In the genomic region with DNA sequence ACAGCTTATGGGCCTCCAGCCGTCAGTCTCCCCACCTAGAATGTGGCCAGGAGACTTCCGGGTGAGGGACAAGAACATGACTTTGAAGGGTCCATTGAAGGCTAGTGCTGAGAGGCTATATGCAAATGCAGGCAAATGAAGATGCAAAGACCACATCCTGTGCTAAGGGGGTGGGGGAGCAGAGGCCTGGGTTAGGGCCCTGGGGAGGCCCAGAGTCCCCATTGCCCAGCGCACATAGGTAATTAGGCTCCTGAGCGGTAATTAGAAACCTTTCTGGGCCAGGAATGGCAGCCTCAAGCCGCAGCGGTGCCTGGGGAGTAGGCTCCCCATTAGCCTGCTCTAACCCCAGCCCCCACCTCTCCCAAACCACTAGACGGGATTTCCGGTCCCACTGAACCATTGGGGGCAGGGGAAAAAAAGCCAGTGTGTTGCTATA, we compare ENCODE assay signal across 9 cellular contexts. TPM values are rescaled to one million over a fixed set of nuclear protein-coding genes. Genes with fewer than 3 reads are reported as not detected.
DNase-seq lines count a peak whose midpoint lies in the region; ATAC-seq, FAIRE-seq and TF ChIP-seq lines count a peak whose summit lies in the region.
"Had no signal": no experiment of that assay in that cellular context is flagged by ENCODE, and none has a peak within 500 bp of the region (broad histone marks: within the 10 kb centered on the region; RNA-seq: fewer than 3 reads in every experiment).

No MANE protein-coding gene starts in this region.

- H3K4me3 Mint-ChIP-seq in CD8-positive, alpha-beta T cell, result peak overlapping the region; percentile 83
- peak overlapping the region; percentile 96 for H3K4me3 Mint-ChIP-seq in stimulated activated effector memory CD8-positive, alpha-beta T cell treated with anti-CD3 and anti-CD28 coated beads, Interleukin-12 subunit alpha, Interleukin-12 subunit beta, amount 100 ng/mL, for 72 hours

- no peaks in the 10 kb centered on the region for H3K27me3 Mint-ChIP-seq in CD8-positive, alpha-beta T cell (ENCODE audit: low read depth)

- peaks cover 93% of the 10 kb centered on the region for H3K79me2 ChIP-seq in GM12878 (ENCODE audit: control insufficient read depth, insufficient read depth, low read length)

- in situ Hi-C loops in GM12878 (cut with MboI), result no loop called here

- FAIRE-seq in GM12878 (lab: Jason Lieb, UNC), result no peak
- FAIRE-seq: endometrium had no signal

- TF ChIP-seq CTCF in CD8-positive, alpha-beta T cell (IDR thresholded peaks at IDR 0.05), result no peak
- no peak for TF ChIP-seq CTCF in GM20000 (IDR thresholded peaks at IDR 0.05; ENCODE audit: extremely low read depth, missing control alignments)
- no peak for TF ChIP-seq CTCF in GM12878 (IDR thresholded peaks at IDR 0.05 in 2 of 3, conservative IDR thresholded peaks at IDR 0.05 in 1 of 3; ENCODE audit: control insufficient read depth in 2 of 3, extremely low read depth in 1 of 3, insufficient read depth in 1 of 3, low read depth in 3 of 3, low read length in 3 of 3)

- H3K27me3 ChIP-seq in CD8-positive, alpha-beta T cell (ENCODE audit: insufficient read depth, low read length), result no peaks in the 10 kb centered on the region
- H3K27me3 ChIP-seq in GM12878 (replicated peaks in 1 of 2; ENCODE audit: control insufficient read depth in 2 of 2, insufficient read depth in 2 of 2, low read length in 1 of 2), result no peaks in the 10 kb centered on the region

- no peaks in the 10 kb centered on the region for H3K9me3 Mint-ChIP-seq in CD8-positive, alpha-beta T cell
- H3K9me3 Mint-ChIP-seq in stimulated activated effector memory CD8-positive, alpha-beta T cell treated with anti-CD3 and anti-CD28 coated beads, Interleukin-12 subunit alpha, Interleukin-12 subunit beta, amount 100 ng/mL, for 72 hours, result no peaks in the 10 kb centered on the region

- ATAC-seq in CD8-positive, alpha-beta T cell, result peak; percentile 13
- ATAC-seq in GM12878 (peak; percentile 58), HG03039 (IDR thresholded peaks at IDR 0.05; ENCODE audit: unreplicated experiment) (no peak)
- ATAC-seq in stimulated activated effector memory CD8-positive, alpha-beta T cell treated with anti-CD3 and anti-CD28 coated beads, Interleukin-12 subunit alpha, Interleukin-12 subunit beta, amount 100 ng/mL, for 72 hours, result peak; percentile 42

- peaks cover 89% of the 10 kb centered on the region for H3K4me1 ChIP-seq in CD8-positive, alpha-beta T cell (ENCODE audit: insufficient read depth, low read length)
- peaks cover 68% of the 10 kb centered on the region for H3K4me1 ChIP-seq in GM12878 (ENCODE audit: control insufficient read depth, insufficient read depth, low read length)

- H3K4me2 ChIP-seq in GM12878 (ENCODE audit: control insufficient read depth, insufficient read depth), result peak overlapping the region; percentile 67

- peaks cover 20% of the 10 kb centered on the region for H3K36me3 Mint-ChIP-seq in CD8-positive, alpha-beta T cell
- H3K36me3 Mint-ChIP-seq in stimulated activated effector memory CD8-positive, alpha-beta T cell treated with anti-CD3 and anti-CD28 coated beads, Interleukin-12 subunit alpha, Interleukin-12 subunit beta, amount 100 ng/mL, for 72 hours, result peaks cover 89% of the 10 kb centered on the region

- H4K20me1 ChIP-seq in GM12878 (ENCODE audit: control insufficient read depth, insufficient read depth), result no peaks in the 10 kb centered on the region

- H3K4me3 ChIP-seq in CD8-positive, alpha-beta T cell (ENCODE audit: low read depth, low read length), result peak overlapping the region; percentile 83
- peak overlapping the region; percentile 77 for H3K4me3 ChIP-seq in GM12878

- H3K27ac ChIP-seq in CD8-positive, alpha-beta T cell (ENCODE audit: low read depth, low read length), result peak overlapping the region; percentile 53
- H3K27ac ChIP-seq in GM12878 (ENCODE audit: control insufficient read depth, insufficient read depth), result peak overlapping the region; percentile 96

- no peaks in the 10 kb centered on the region for H3K9me3 ChIP-seq in CD8-positive, alpha-beta T cell (ENCODE audit: low read length)
- H3K9me3 ChIP-seq in GM12878 (replicated peaks; ENCODE audit: control insufficient read depth, insufficient read depth, low read length), result no peaks in the 10 kb centered on the region

- SMC1A ChIA-PET in GM12878 (lab: Charles Lee; ENCODE audit: uncharacterized antibody, unreplicated experiment), result interaction anchor here (1.2 to 15.7 kb wide), 9 partner anchors 9 to 404 kb away, joined by 3 to 811 read pairs (median 9); a partner anchor contains a TSS

- H3K36me3 ChIP-seq in CD8-positive, alpha-beta T cell (ENCODE audit: insufficient read depth, low read length), result no peaks in the 10 kb centered on the region
- peaks cover 6 to 12% of the 10 kb centered on the region in 2 experiments; a peak in 3 of 4 replicates for H3K36me3 ChIP-seq in GM12878 (ENCODE audit: control insufficient read depth in 2 of 2, insufficient read depth in 2 of 2, low read length in 1 of 2)

- peak overlapping the region; percentile 82 for H3K9ac ChIP-seq in GM12878 (ENCODE audit: control insufficient read depth, insufficient read depth, low read length)

- RAD21 ChIA-PET in GM12878 (lab: Charles Lee; ENCODE audit: unreplicated experiment), result interaction anchor here (0.9 to 25.2 kb wide), 13 partner anchors 1 to 663 kb away, joined by 3 to 1186 read pairs (median 4); a partner anchor contains a TSS

- peak; percentile 57 for TF ChIP-seq POLR2A in GM12878 (IDR thresholded peaks at IDR 0.05; ENCODE audit: low read depth, low read length)

- POLR2A ChIA-PET in CD8-positive, alpha-beta T cell (lab: Charles Lee), result interaction anchor here (0.5 to 21.8 kb wide), 8 partner anchors 5 to 174 kb away, joined by 3 to 512 read pairs (median 6); a partner anchor contains a TSS
- POLR2A ChIA-PET in GM12878 (lab: Charles Lee), result interaction anchor here (0.6 to 14.2 kb wide), 11 partner anchors 9 to 404 kb away, joined by 3 to 602 read pairs (median 7); a partner anchor contains a TSS

- under 1% methylated on average over 8 of the region's 8 CpGs for WGBS in GM12878 (ENCODE audit: insufficient coverage, insufficient replicate concordance, low lambda C conversion rate, missing lambda C conversion rate)

- CTCF ChIA-PET in CD8-positive, alpha-beta T cell (lab: Charles Lee), result interaction anchor here (0.8 to 38.4 kb wide), 19 partner anchors 9 to 191 kb away, joined by 3 to 1956 read pairs (median 7); a partner anchor contains a TSS
- CTCF ChIA-PET in GM12878 (lab: Yijun Ruan, JAX), result interaction anchor here (0.7 to 25.9 kb wide), 10 partner anchors 9 to 404 kb away, joined by 3 to 1288 read pairs (median 4); a partner anchor contains a TSS

- H3K4me1 Mint-ChIP-seq in CD8-positive, alpha-beta T cell (ENCODE audit: low read depth), result peaks cover 84% of the 10 kb centered on the region
- peaks cover 97% of the 10 kb centered on the region for H3K4me1 Mint-ChIP-seq in stimulated activated effector memory CD8-positive, alpha-beta T cell treated with anti-CD3 and anti-CD28 coated beads, Interleukin-12 subunit alpha, Interleukin-12 subunit beta, amount 100 ng/mL, for 72 hours

- intact Hi-C loops in CD8-positive, alpha-beta T cell (cut with DNase I, micrococcal nuclease), result loop anchor here (1.0 to 10.0 kb wide), 8 partner anchors 12 to 856 kb away; a partner anchor contains a TSS
- intact Hi-C loops in GM12878 (cut with micrococcal nuclease; ENCODE audit: unreplicated experiment), result loop anchor here (1.0 to 5.0 kb wide), 3 partner anchors 12 to 318 kb away; a partner anchor contains a TSS

- H3K27ac Mint-ChIP-seq in CD8-positive, alpha-beta T cell, result peak overlapping the region; percentile 92
- peak overlapping the region; percentile 96 for H3K27ac Mint-ChIP-seq in stimulated activated effector memory CD8-positive, alpha-beta T cell treated with anti-CD3 and anti-CD28 coated beads, Interleukin-12 subunit alpha, Interleukin-12 subunit beta, amount 100 ng/mL, for 72 hours

- no peak for TF ChIP-seq RAD21 in GM12878 (IDR thresholded peaks at IDR 0.05; ENCODE audit: insufficient read depth, low read depth, low read length)

- peak in 5 of 7 experiments; percentile 48 to 77 (median 63) for DNase-seq in CD8-positive, alpha-beta T cell
- DNase-seq in GM20000 (ENCODE audit: low spot score) (peak; percentile 76), NCI-H526 treated with DMSO at 0.1 percent for 48 hours (lab: John Stamatoyannopoulos, UW) (peak; percentile 98), GM12878 (ENCODE audit: low read depth, low spot score) (peak; percentile 92), occipital lobe (lab: John Stamatoyannopoulos, UW) (no peak), SK-N-DZ (ENCODE audit: low spot score) (no peak)
- DNase-seq in stimulated activated effector memory CD8-positive, alpha-beta T cell treated with anti-CD3 and anti-CD28 coated beads, Interleukin-12 subunit alpha, Interleukin-12 subunit beta, amount 100 ng/mL, for 72 hours (ENCODE audit: low spot score in 2 of 2), result peak in 1 of 2 donors; percentile 79

- no TSS peak for BruUV-seq in GM12878 (replicated peaks; lab: Mats Ljungman, UMichigan)

- H2AFZ ChIP-seq in GM12878 (ENCODE audit: control insufficient read depth, low read depth, low read length), result no peak overlapping the region

- TF ChIP-seq EP300 in GM12878 (IDR thresholded peaks at IDR 0.05; ENCODE audit: borderline replicate concordance in 1 of 2, control insufficient read depth in 1 of 2, low read depth in 2 of 2, low read length in 2 of 2), result peak; percentile 79 to 87

RNA-seq across cellular contexts. Expression of a gene that starts 6.9 kb away (rescaled TPM):
- total RNA-seq in CD8-positive, alpha-beta T cell, result 100 to 1,000 TPM in 1 of 2 experiments, 10 to 100 TPM in 1; 99.5 to 118 TPM
- 239 and 258 TPM in 2 replicates for total RNA-seq in GM12878 (2013; cell fraction: nucleolus; rRNA removed)
- total RNA-seq in GM12878 (2014; rRNA removed) (70.9 and 77.3 TPM in 2 replicates), GM12878 (2014; rRNA removed; fragmentation: Illumina TruSeq; extraction: Trizol) (68.1 and 70.9 TPM in 2 replicates), GM12878 (2021) (313 and 327 TPM in 2 replicates), occipital lobe (24.0 TPM)
- polyA plus RNA-seq in GM12878 (2011; ENCODE audit: low read depth), result 88.8 TPM
- polyA plus RNA-seq in GM12878 (2011; rRNA removed) (54.2 and 107 TPM in 2 replicates), GM12878 (2014; fragmentation: Illumina TruSeq; extraction: Trizol) (39.6 and 132 TPM in 2 replicates), GM12878 (2014; fragmentation: Nextera tagmentation; extraction: Ambion mirVana) (10 to 100 TPM in 1 of 2 experiments, 1 to 10 TPM in 1; 3.4 to 11.5 TPM), GM12878 (2014; rRNA removed) (134 and 172 TPM in 2 replicates), GM12878 (2016; fragmentation: Nextera tagmentation; extraction: Ambion mirVana) (10 to 100 TPM; 53.4 to 74.3 TPM)
- polyA plus RNA-seq in GM12878 (2011; cell fraction: cytosol; rRNA removed), result 137 and 141 TPM in 2 replicates
- polyA plus RNA-seq in GM12878 (2011; cell fraction: nucleus; rRNA removed), result 436 and 515 TPM in 2 replicates
- polyA plus RNA-seq in GM12878 (2012), result 170 and 175 TPM in 2 replicates
- polyA minus RNA-seq in GM12878 (2011; rRNA and poly(A)+ RNA removed), result 134 and 177 TPM in 2 replicates
- polyA minus RNA-seq in GM12878 (2011; cell fraction: cytosol; rRNA and poly(A)+ RNA removed), result 98.8 and 103 TPM in 2 replicates
- polyA minus RNA-seq in GM12878 (2011; cell fraction: nucleus; rRNA and poly(A)+ RNA removed), result 80.9 and 166 TPM in 2 replicates
- 47.3 and 50.9 TPM in 2 replicates for polyA plus RNA-seq in SK-N-DZ (2014; cell fraction: cytosol; rRNA removed)
- 87.5 and 113 TPM in 2 replicates for polyA plus RNA-seq in SK-N-DZ (2014; cell fraction: nucleus; rRNA removed)

RNA-seq across cellular contexts. Expression of a gene that starts 23.9 kb away (rescaled TPM):
- not detected for total RNA-seq in CD8-positive, alpha-beta T cell
- total RNA-seq in GM12878 (2013; cell fraction: nucleolus; rRNA removed), result 0.47 and 0.61 TPM in 2 replicates
- not detected in 2 replicates for total RNA-seq in GM12878 (2014; rRNA removed)
- not detected in 2 replicates for total RNA-seq in GM12878 (2014; rRNA removed; fragmentation: Illumina TruSeq; extraction: Trizol)
- not detected in 2 replicates for total RNA-seq in GM12878 (2021)
- not detected for polyA plus RNA-seq in GM12878 (2011; ENCODE audit: low read depth)
- not detected in 2 replicates for polyA plus RNA-seq in GM12878 (2011; rRNA removed)
- polyA plus RNA-seq in GM12878 (2011; cell fraction: cytosol; rRNA removed), result not detected in 2 replicates
- 0.16 and 0.76 TPM in 2 replicates for polyA plus RNA-seq in GM12878 (2011; cell fraction: nucleus; rRNA removed)
- 0.20 and 0.32 TPM in 2 replicates for polyA plus RNA-seq in GM12878 (2012)
- polyA plus RNA-seq in GM12878 (2014; fragmentation: Illumina TruSeq; extraction: Trizol), result not detected in 2 replicates
- polyA plus RNA-seq in GM12878 (2014; fragmentation: Nextera tagmentation; extraction: Ambion mirVana), result not detected
- not detected in 2 replicates for polyA plus RNA-seq in GM12878 (2014; rRNA removed)
- not detected for polyA plus RNA-seq in GM12878 (2016; fragmentation: Nextera tagmentation; extraction: Ambion mirVana)
- 0.29 TPM in 1 of 2 replicates, not detected in the other for polyA minus RNA-seq in GM12878 (2011; rRNA and poly(A)+ RNA removed)
- not detected in 2 replicates for polyA minus RNA-seq in GM12878 (2011; cell fraction: cytosol; rRNA and poly(A)+ RNA removed)
- not detected in 2 replicates for polyA minus RNA-seq in GM12878 (2011; cell fraction: nucleus; rRNA and poly(A)+ RNA removed)
- not detected for total RNA-seq in occipital lobe
- not detected in 2 replicates for polyA plus RNA-seq in SK-N-DZ (2014; cell fraction: cytosol; rRNA removed)
- polyA plus RNA-seq in SK-N-DZ (2014; cell fraction: nucleus; rRNA removed), result 1.2 TPM in 1 of 2 replicates, not detected in the other

RNA-seq across cellular contexts. Expression of a gene that starts 37.7 kb away (rescaled TPM):
- under 1 TPM; 0.19 to 0.36 TPM for total RNA-seq in CD8-positive, alpha-beta T cell
- total RNA-seq in GM12878 (2013; cell fraction: nucleolus; rRNA removed), result not detected in 2 replicates
- total RNA-seq in GM12878 (2014; rRNA removed) (0.11 TPM in 1 of 2 replicates, not detected in the other), GM12878 (2014; rRNA removed; fragmentation: Illumina TruSeq; extraction: Trizol) (not detected in 2 replicates), GM12878 (2021) (not detected in 2 replicates), occipital lobe (1.6 TPM)
- not detected for polyA plus RNA-seq in GM12878 (2011; ENCODE audit: low read depth)
- polyA plus RNA-seq in GM12878 (2011; rRNA removed) (not detected in 2 replicates), GM12878 (2014; fragmentation: Illumina TruSeq; extraction: Trizol) (not detected in 2 replicates), GM12878 (2014; fragmentation: Nextera tagmentation; extraction: Ambion mirVana) (under 1 TPM in 1 of 2 experiments, not detected in 1; 0.02 TPM), GM12878 (2014; rRNA removed) (0.04 TPM in 1 of 2 replicates, not detected in the other), GM12878 (2016; fragmentation: Nextera tagmentation; extraction: Ambion mirVana) (not detected)
- polyA plus RNA-seq in GM12878 (2011; cell fraction: cytosol; rRNA removed), result not detected in 2 replicates
- 0.16 and 0.24 TPM in 2 replicates for polyA plus RNA-seq in GM12878 (2011; cell fraction: nucleus; rRNA removed)
- not detected in 2 replicates for polyA plus RNA-seq in GM12878 (2012)
- not detected in 2 replicates for polyA minus RNA-seq in GM12878 (2011; rRNA and poly(A)+ RNA removed)
- polyA minus RNA-seq in GM12878 (2011; cell fraction: cytosol; rRNA and poly(A)+ RNA removed), result not detected in 2 replicates
- not detected in 2 replicates for polyA minus RNA-seq in GM12878 (2011; cell fraction: nucleus; rRNA and poly(A)+ RNA removed)
- 6.2 and 8.3 TPM in 2 replicates for polyA plus RNA-seq in SK-N-DZ (2014; cell fraction: cytosol; rRNA removed)
- 2.9 and 6.4 TPM in 2 replicates for polyA plus RNA-seq in SK-N-DZ (2014; cell fraction: nucleus; rRNA removed)

RNA-seq across cellular contexts. Expression of a gene that starts 40.1 kb away (rescaled TPM):
- total RNA-seq in CD8-positive, alpha-beta T cell, result not detected
- not detected in 2 replicates for total RNA-seq in GM12878 (2013; cell fraction: nucleolus; rRNA removed)
- total RNA-seq in GM12878 (2014; rRNA removed) (not detected in 2 replicates), GM12878 (2014; rRNA removed; fragmentation: Illumina TruSeq; extraction: Trizol) (not detected in 2 replicates), GM12878 (2021) (not detected in 2 replicates), occipital lobe (not detected)
- not detected for polyA plus RNA-seq in GM12878 (2011; ENCODE audit: low read depth)
- polyA plus RNA-seq in GM12878 (2011; rRNA removed) (0.03 TPM in 1 of 2 replicates, not detected in the other), GM12878 (2014; fragmentation: Illumina TruSeq; extraction: Trizol) (not detected in 2 replicates), GM12878 (2014; fragmentation: Nextera tagmentation; extraction: Ambion mirVana) (not detected), GM12878 (2014; rRNA removed) (not detected in 2 replicates), GM12878 (2016; fragmentation: Nextera tagmentation; extraction: Ambion mirVana) (under 1 TPM; 0.05 to 0.09 TPM)
- polyA plus RNA-seq in GM12878 (2011; cell fraction: cytosol; rRNA removed), result not detected in 2 replicates
- polyA plus RNA-seq in GM12878 (2011; cell fraction: nucleus; rRNA removed), result not detected in 2 replicates
- not detected in 2 replicates for polyA plus RNA-seq in GM12878 (2012)
- not detected in 2 replicates for polyA minus RNA-seq in GM12878 (2011; rRNA and poly(A)+ RNA removed)
- polyA minus RNA-seq in GM12878 (2011; cell fraction: cytosol; rRNA and poly(A)+ RNA removed), result not detected in 2 replicates
- polyA minus RNA-seq in GM12878 (2011; cell fraction: nucleus; rRNA and poly(A)+ RNA removed), result not detected in 2 replicates
- not detected in 2 replicates for polyA plus RNA-seq in SK-N-DZ (2014; cell fraction: cytosol; rRNA removed)
- polyA plus RNA-seq in SK-N-DZ (2014; cell fraction: nucleus; rRNA removed), result not detected in 2 replicates

RNA-seq across cellular contexts. Expression of a gene that starts 54.2 kb away (rescaled TPM):
- total RNA-seq in CD8-positive, alpha-beta T cell, result 10 to 100 TPM; 34.3 to 35.1 TPM
- 50.6 and 54.0 TPM in 2 replicates for total RNA-seq in GM12878 (2013; cell fraction: nucleolus; rRNA removed)
- total RNA-seq in GM12878 (2014; rRNA removed), result 28.2 and 29.4 TPM in 2 replicates
- total RNA-seq in GM12878 (2014; rRNA removed; fragmentation: Illumina TruSeq; extraction: Trizol), result 12.3 and 14.1 TPM in 2 replicates
- total RNA-seq in GM12878 (2021), result 27.8 and 31.9 TPM in 2 replicates
- polyA plus RNA-seq in GM12878 (2011; ENCODE audit: low read depth), result 10.4 TPM
- polyA plus RNA-seq in GM12878 (2011; rRNA removed), result 29.7 and 38.8 TPM in 2 replicates
- 35.0 and 41.0 TPM in 2 replicates for polyA plus RNA-seq in GM12878 (2011; cell fraction: cytosol; rRNA removed)
- polyA plus RNA-seq in GM12878 (2011; cell fraction: nucleus; rRNA removed), result 214 and 258 TPM in 2 replicates
- polyA plus RNA-seq in GM12878 (2012), result 15.2 and 22.4 TPM in 2 replicates
- 19.9 and 25.4 TPM in 2 replicates for polyA plus RNA-seq in GM12878 (2014; fragmentation: Illumina TruSeq; extraction: Trizol)
- 1 to 10 TPM in 1 of 2 experiments, under 1 TPM in 1; 0.64 to 1.4 TPM for polyA plus RNA-seq in GM12878 (2014; fragmentation: Nextera tagmentation; extraction: Ambion mirVana)
- 35.3 and 38.9 TPM in 2 replicates for polyA plus RNA-seq in GM12878 (2014; rRNA removed)
- 10 to 100 TPM; 26.2 to 28.1 TPM for polyA plus RNA-seq in GM12878 (2016; fragmentation: Nextera tagmentation; extraction: Ambion mirVana)
- polyA minus RNA-seq in GM12878 (2011; rRNA and poly(A)+ RNA removed), result 19.2 and 19.5 TPM in 2 replicates
- polyA minus RNA-seq in GM12878 (2011; cell fraction: cytosol; rRNA and poly(A)+ RNA removed), result 6.1 and 9.3 TPM in 2 replicates
- 21.8 and 23.7 TPM in 2 replicates for polyA minus RNA-seq in GM12878 (2011; cell fraction: nucleus; rRNA and poly(A)+ RNA removed)
- total RNA-seq in occipital lobe, result 32.4 TPM
- polyA plus RNA-seq in SK-N-DZ (2014; cell fraction: cytosol; rRNA removed), result 44.6 and 52.1 TPM in 2 replicates
- 413 and 419 TPM in 2 replicates for polyA plus RNA-seq in SK-N-DZ (2014; cell fraction: nucleus; rRNA removed)

Comparison
In these comparisons a context has a peak if more than half of its experiments do, and no peak if none do; other contexts are left out.
1. DNase-seq: peak in CD8-positive, alpha-beta T cell (5 of 7), GM20000 (single experiment), NCI-H526 treated with DMSO at 0.1 percent for 48 hours (single experiment) and GM12878 (single experiment); none in occipital lobe (single experiment) and SK-N-DZ (single experiment).